20 cellular contexts compared by ENCODE assay signal in the genomic region with DNA sequence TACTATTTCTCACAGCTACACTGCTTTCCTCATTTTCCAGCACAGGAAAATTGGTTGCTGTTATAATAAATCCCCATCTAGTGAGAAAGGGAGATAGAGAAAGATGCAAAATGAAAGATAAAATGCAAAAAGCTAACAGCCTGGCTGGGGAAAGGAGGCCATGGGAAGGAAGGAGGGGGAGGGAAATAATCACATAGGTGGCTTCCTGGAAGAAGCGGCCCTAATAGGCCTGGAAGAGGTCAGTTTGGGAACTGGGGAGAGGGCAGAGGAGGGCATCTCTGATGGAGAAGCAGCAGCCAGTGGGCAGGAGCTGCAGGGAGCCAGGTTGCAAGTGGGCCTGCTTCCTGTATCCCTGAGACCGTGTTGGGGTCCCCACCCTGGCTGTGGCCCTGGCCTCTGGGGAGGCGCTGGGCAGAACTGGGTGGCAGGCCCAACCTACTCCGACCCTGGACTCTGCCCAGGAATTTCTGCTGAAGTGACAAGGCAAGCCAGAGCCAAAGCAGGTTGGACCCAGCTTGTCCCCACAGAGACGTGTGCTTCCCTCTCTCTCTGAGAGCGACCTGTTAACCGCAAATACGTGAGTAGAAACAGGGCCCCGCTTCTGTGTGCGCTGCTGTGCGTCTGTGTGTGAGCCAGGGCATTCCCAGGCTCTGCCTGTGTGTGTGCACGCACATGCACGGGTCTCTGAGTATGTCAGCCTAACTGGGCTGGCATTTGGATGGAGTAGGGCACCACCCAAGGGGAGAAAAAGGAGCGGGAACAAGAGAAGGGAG. TPM values are rescaled to one million over a fixed set of nuclear protein-coding genes. Genes with fewer than 3 reads are reported as not detected.
"Had no signal": no experiment of that assay in that cellular context is flagged by ENCODE, and none has a peak within 500 bp of the region (broad histone marks: within the 10 kb centered on the region; RNA-seq: fewer than 3 reads in every experiment).

No MANE protein-coding gene starts in this region.

- H3K27me3 ChIP-seq: adrenal gland, foreskin keratinocyte, left lung had no signal

- DNase-seq: activated CD4-positive, alpha-beta memory T cell treated with anti-CD3 and anti-CD28 coated beads, Interleukin-2, amount 10 ng/mL, durations not matched to agents 7 days and 5 days; activated CD4-positive, alpha-beta T cell treated with anti-CD3 and anti-CD28 coated beads for 4 hours; activated effector memory CD4-positive, alpha-beta T cell treated with Interleukin-2 at 50 U/mL for 16 hours; activated T-cell treated with anti-CD3 and anti-CD28 coated beads, Interleukin-2, amount 50 U/mL, for 24 hours; adrenal gland; effector CD8-positive, alpha-beta T cell; foreskin keratinocyte; left lung; mesenchymal stem cell; nephron progenitor cell; sigmoid colon; stimulated activated CD4-positive, alpha-beta T cell treated with anti-CD3 and anti-CD28 coated beads, Interleukin-12 subunit alpha, Interleukin-12 subunit beta, amount 100 ng/mL, for 4 hours; stimulated activated CD4-positive, alpha-beta T cell treated with anti-CD3 and anti-CD28 coated beads, Interleukin-2, amount 100 ng/mL, for 24 hours had no signal

- H3K4me3 ChIP-seq: adrenal gland, coronary artery, left lung, prostate gland, sigmoid colon, thoracic aorta had no signal

- ATAC-seq: foreskin keratinocyte, left lung, WTC11 had no signal

- H3K36me3 ChIP-seq: adrenal gland, left lung, prostate gland, sigmoid colon, thoracic aorta had no signal

- H3K9me3 ChIP-seq: adrenal gland, left lung, prostate gland, sigmoid colon, thoracic aorta had no signal

- H3K27ac ChIP-seq: adrenal gland, coronary artery, foreskin keratinocyte, left lung, prostate gland, sigmoid colon had no signal

- H3K4me1 ChIP-seq: adrenal gland, foreskin keratinocyte, left lung, prostate gland, sigmoid colon had no signal

RNA-seq across cellular contexts. Expression of a gene that starts 1.9 kb away (rescaled TPM):
- total RNA-seq: activated CD4-positive, alpha-beta memory T cell treated with anti-CD3 and anti-CD28 coated beads, Interleukin-2, amount 10 ng/mL, durations not matched to agents 7 days and 5 days; endothelial cell of umbilical vein; foreskin keratinocyte; left lung; omental fat pad; prostate gland; sigmoid colon; T-helper 2 cell treated with Interferon-gamma antibody and Interleukin-4, amounts not matched to agents 100 ng/mL and 5 ng/mL, for 36 hours; WTC11 had no signal
- polyA plus RNA-seq: endothelial cell of umbilical vein, foreskin keratinocyte, sigmoid colon had no signal
